ENCODE assay signal across 8 cellular contexts in the genomic region with DNA sequence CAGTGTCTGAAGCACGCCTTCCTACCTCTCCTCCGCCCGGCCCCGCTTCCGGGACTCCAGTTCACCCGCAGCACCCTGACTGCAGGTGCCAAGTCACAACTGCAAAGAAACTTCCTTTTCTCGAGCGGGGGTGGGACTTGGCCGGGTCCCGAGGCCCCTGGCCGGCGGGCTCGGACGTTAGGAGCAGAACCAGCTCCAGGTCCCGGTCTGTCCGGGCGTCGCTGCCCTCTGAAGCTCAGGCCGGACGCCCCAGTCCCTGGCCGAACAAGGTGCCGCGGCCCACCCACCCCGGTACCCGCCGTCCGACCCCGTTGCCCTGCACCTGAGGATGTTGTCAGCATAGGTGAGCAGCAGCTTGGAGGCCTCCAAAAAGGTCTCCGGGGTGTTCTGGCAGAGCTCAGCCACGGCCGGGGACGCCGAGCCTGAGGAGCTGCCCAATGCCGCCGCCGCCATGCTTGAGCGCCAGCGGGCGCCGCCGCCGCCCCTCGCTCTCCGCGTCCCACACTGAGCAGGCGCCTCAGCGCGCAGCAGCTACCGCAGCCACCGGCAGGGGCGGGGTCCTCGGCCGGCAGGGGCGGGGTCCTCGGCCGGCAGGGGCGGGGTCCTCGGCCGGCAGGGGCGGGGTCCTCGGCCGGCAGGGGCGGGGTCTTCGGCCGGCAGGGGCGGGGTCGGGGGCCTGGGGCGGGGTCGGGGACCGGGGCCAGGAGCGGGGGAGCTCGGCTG. TPM values are rescaled to one million over a fixed set of nuclear protein-coding genes. Genes with fewer than 3 reads are reported as not detected.
DNase-seq lines count a peak whose midpoint lies in the region; ATAC-seq and TF ChIP-seq lines count a peak whose summit lies in the region.

NGLY1 (minus strand) TSS at position 506 of the 723 bp plus-strand sequence; CDS start at position 453, 53 bp downstream.

- H3K27ac ChIP-seq in HL-60 (replicated peaks) (peak within 1 kb of the TSS; percentile 97), PC-3 (ENCODE audit: low read length) (peak within 1 kb of the TSS; percentile 40), mucosa of rectum (ENCODE audit: low read depth in 2 of 2, low read length in 2 of 2) (peak within 1 kb of the TSS; percentile 88 to 89)

- DNase-seq in COLO668 (lab: John Stamatoyannopoulos, UW; ENCODE audit: unreplicated experiment): peak; percentile 76
- peak; percentile 59 to 92 for DNase-seq in HL-60 (ENCODE audit: low read depth in 1 of 2, low spot score in 1 of 2)
- peak; percentile 83 for DNase-seq in PC-3
- DNase-seq in activated T-cell treated with anti-CD3 and anti-CD28 coated beads for 4 hours: peak; percentile 77
- no peak for DNase-seq in epithelial cell of proximal tubule (ENCODE audit: low read depth)
- DNase-seq in stimulated activated CD8-positive, alpha-beta memory T cell treated with anti-CD3 and anti-CD28 coated beads, Interleukin-4, amount 100 ng/mL, for 4 hours (ENCODE audit: low read depth in 2 of 2, low spot score in 1 of 2): peak; percentile 68 to 71

- H4K20me1 ChIP-seq in PC-3 (ENCODE audit: low read length): peaks cover 24% of the 10 kb centered on the region

- H3K4me2 ChIP-seq in PC-3 (ENCODE audit: low read length): peak within 1 kb of the TSS; percentile 94

- H3K4me1 ChIP-seq in PC-3 (ENCODE audit: insufficient read depth, low read length) (peaks cover 31% of the 10 kb centered on the region), mucosa of rectum (ENCODE audit: control insufficient read depth in 2 of 2, insufficient read depth in 2 of 2, low read length in 2 of 2) (peaks cover 6 to 27% of the 10 kb centered on the region in 2 donors)

- H3K4me3 ChIP-seq in HL-60 (replicated peaks; ENCODE audit: insufficient read depth, low read length): peak within 1 kb of the TSS; percentile 87
- H3K4me3 ChIP-seq in PC-3 (ENCODE audit: low read length): peak within 1 kb of the TSS; percentile 87
- H3K4me3 ChIP-seq in epithelial cell of proximal tubule (ENCODE audit: low read depth, low read length): peak within 1 kb of the TSS; percentile 85
- H3K4me3 ChIP-seq in mucosa of rectum (ENCODE audit: low read length in 2 of 2): peak within 1 kb of the TSS; percentile 82 to 89

- H3F3A ChIP-seq in PC-3 (ENCODE audit: low read length, unreplicated experiment): no peaks in the 10 kb centered on the region

- peaks cover 5% of the 10 kb centered on the region; the same call in 1 of the 2 replicates for H3K36me3 ChIP-seq in PC-3 (ENCODE audit: low read depth, low read length)
- peaks cover 1 to 3% of the 10 kb centered on the region in 2 donors for H3K36me3 ChIP-seq in mucosa of rectum (ENCODE audit: control insufficient read depth in 2 of 2, insufficient read depth in 2 of 2, low read length in 2 of 2)

- TF ChIP-seq CTCF in HL-60 (IDR thresholded peaks at IDR 0.05; ENCODE audit: insufficient read depth, low read length) (no peak), PC-3 (conservative IDR thresholded peaks at IDR 0.05; ENCODE audit: low read depth, low read length) (no peak), epithelial cell of proximal tubule (conservative IDR thresholded peaks at IDR 0.05; ENCODE audit: low read depth, low read length) (no peak)

- H3K9me3 ChIP-seq in PC-3 (ENCODE audit: low read length) (no peaks in the 10 kb centered on the region), mucosa of rectum (ENCODE audit: control insufficient read depth in 2 of 2, low read length in 2 of 2) (no peaks in the 10 kb centered on the region)

- peaks cover 42% of the 10 kb centered on the region for H3K79me2 ChIP-seq in PC-3 (ENCODE audit: low read length)

- H3K9me2 ChIP-seq in PC-3 (replicated peaks; ENCODE audit: low read length): no peaks in the 10 kb centered on the region

- CTCF ChIA-PET in PC-3 (lab: Charles Lee): interaction anchor here (0.6 to 1.1 kb wide), 3 partner anchors 14 to 189 kb away, joined by 5 to 11 read pairs (median 6); no protein-coding TSS in a partner anchor

- ATAC-seq in GM19467 (IDR thresholded peaks at IDR 0.05; ENCODE audit: unreplicated experiment) (peak; percentile 74), PC-3 (peak; percentile 90)

- intact Hi-C loops in PC-3 (cut with micrococcal nuclease): loop anchor here (2.0 kb wide), 3 partner anchors 38 to 118 kb away; partner anchors contain the start of gene TOP2B

- peak within 1 kb of the TSS; percentile 98 for H2AFZ ChIP-seq in PC-3 (ENCODE audit: low read length)

- H3K9ac ChIP-seq in PC-3 (ENCODE audit: low read length) (peak within 1 kb of the TSS; percentile 83), mucosa of rectum (ENCODE audit: low read depth in 1 of 2, low read length in 2 of 2) (peak within 1 kb of the TSS; percentile 61 to 86)

- no peaks in the 10 kb centered on the region for H3K27me3 ChIP-seq in HL-60 (ENCODE audit: insufficient read depth, poor library complexity, severe bottlenecking)
- no peaks in the 10 kb centered on the region for H3K27me3 ChIP-seq in PC-3 (ENCODE audit: low read length)
- H3K27me3 ChIP-seq in mucosa of rectum (ENCODE audit: control insufficient read depth in 2 of 2, insufficient read depth in 2 of 2, low read length in 2 of 2): no peaks in the 10 kb centered on the region

- POLR2A ChIA-PET in PC-3 (lab: Charles Lee; ENCODE audit: unreplicated experiment): interaction anchor here (0.6 to 1.2 kb wide), 9 partner anchors 36 to 1305 kb away, joined by 3 to 11 read pairs (median 5); no protein-coding TSS in a partner anchor

- BruUV-seq in PC-3 (replicated peaks; lab: Mats Ljungman, UMichigan): no TSS peak

RNA-seq across cellular contexts. Expression of gene NGLY1, which starts in this region (rescaled TPM):
- total RNA-seq in PC-3 (2014; rRNA removed): 47.7 and 49.4 TPM in 2 replicates
- total RNA-seq in epithelial cell of proximal tubule: 18.3 and 26.5 TPM in 2 replicates

Comparison
In these comparisons a context has a peak if more than half of its experiments do, and no peak if none do; other contexts are left out.
1. H3K27ac ChIP-seq: peak in every context shown above with its lines; median percentile 97 in HL-60; 88 in mucosa of rectum; 40 in PC-3.